In genomic region chr16:53848277-53848942, GRCh38 we compare ENCODE assay signal across 27 cellular contexts.
DNase-seq lines count a peak whose midpoint lies in the region; ATAC-seq and TF ChIP-seq lines count a peak whose summit lies in the region.
"Had no signal": no experiment of that assay in that cellular context is flagged by ENCODE, and none has a peak within 500 bp of the region (broad histone marks: within the 10 kb centered on the region; RNA-seq: fewer than 3 reads in every experiment).

No MANE protein-coding gene starts in this region.

- no peak overlapping the region for H3K23ac ChIP-seq in mesenchymal stem cell (ENCODE audit: low read length in 2 of 2)

- peaks cover 0 to 35% (median 9%) of the 10 kb centered on the region in 11 experiments; a peak in 5 of 22 replicates for H3K36me3 ChIP-seq in BLaER1 treated with 17β-estradiol and CSF1 and Interleukin-3, amounts not matched to agents 10 nM and 100 nM
- no peaks in the 10 kb centered on the region for H3K36me3 ChIP-seq in SK-N-MC (ENCODE audit: insufficient read depth, low read length)
- peaks cover 0 to 32% of the 10 kb centered on the region in 2 experiments for H3K36me3 ChIP-seq in mesenchymal stem cell (ENCODE audit: control insufficient read depth in 1 of 2, insufficient read depth in 2 of 2, low read depth in 1 of 2, low read length in 2 of 2)

- peaks cover 16 to 55% (median 44%) of the 10 kb centered on the region in 10 experiments for H3K4me1 ChIP-seq in BLaER1 treated with 17β-estradiol and CSF1 and Interleukin-3, amounts not matched to agents 10 nM and 100 nM
- no peaks in the 10 kb centered on the region for H3K4me1 ChIP-seq in mesenchymal stem cell (ENCODE audit: control insufficient read depth, insufficient read depth, low read depth, low read length)

- H2BK12ac ChIP-seq in mesenchymal stem cell (ENCODE audit: low read length in 2 of 2), result no peak overlapping the region

- POLR2A ChIA-PET in HEK293T (lab: Yijun Ruan, JAX), result interaction anchor here (0.8 kb wide), 1 partner anchor 11 kb away, joined by 4 read pairs; no protein-coding TSS in a partner anchor

- CTCF ChIA-PET in HEK293T (lab: Yijun Ruan, JAX), result no interaction called here

- no peak overlapping the region for H2AK5ac ChIP-seq in mesenchymal stem cell (ENCODE audit: low read length, severe bottlenecking)

- peaks cover 0 to 2% (median 0%) of the 10 kb centered on the region in 11 experiments; a peak in 1 of 22 replicates for H3K9me3 ChIP-seq in BLaER1 treated with 17β-estradiol and CSF1 and Interleukin-3, amounts not matched to agents 10 nM and 100 nM (replicated peaks in 1 of 11)
- H3K9me3 ChIP-seq in SK-N-MC (ENCODE audit: low read depth, low read length) (no peaks in the 10 kb centered on the region), mesenchymal stem cell (ENCODE audit: control insufficient read depth, low read length) (no peaks in the 10 kb centered on the region)
- H3K9me3 ChIP-seq: spleen, thoracic aorta had no signal

- H3K4me2 ChIP-seq in BLaER1 treated with 17β-estradiol and CSF1 and Interleukin-3, amounts not matched to agents 10 nM and 100 nM, result peak overlapping the region in 6 of 11 experiments; percentile 60 to 74 (median 63); a peak in 8 of 22 replicates
- no peak overlapping the region for H3K4me2 ChIP-seq in mesenchymal stem cell (ENCODE audit: low read length, poor library complexity, severe bottlenecking)

- no peak overlapping the region for H3K27ac ChIP-seq in BLaER1 treated with 17β-estradiol and CSF1 and Interleukin-3, amounts not matched to agents 10 nM and 100 nM
- H3K27ac ChIP-seq in SK-N-MC, result no peak overlapping the region
- H3K27ac ChIP-seq in mesenchymal stem cell (ENCODE audit: low read length, poor library complexity, severe bottlenecking), result no peak overlapping the region
- H3K27ac ChIP-seq: epithelial cell of prostate, spleen, thoracic aorta had no signal

- H3K14ac ChIP-seq in mesenchymal stem cell (ENCODE audit: low read length in 2 of 2), result no peak overlapping the region

- no peak overlapping the region for H4K91ac ChIP-seq in mesenchymal stem cell (ENCODE audit: low read length)

- H3K4me3 ChIP-seq in BLaER1 treated with 17β-estradiol and CSF1 and Interleukin-3, amounts not matched to agents 10 nM and 100 nM, result no peak overlapping the region
- H3K4me3 ChIP-seq in SK-N-MC (no peak overlapping the region), mesenchymal stem cell (ENCODE audit: insufficient read depth in 1 of 2, low read depth in 1 of 2, low read length in 2 of 2) (no peak overlapping the region)
- H3K4me3 ChIP-seq: GM12878, spleen, thoracic aorta had no signal

- H3K4ac ChIP-seq in mesenchymal stem cell (ENCODE audit: low read depth in 1 of 2, low read length in 2 of 2), result no peak overlapping the region

- H2BK15ac ChIP-seq in mesenchymal stem cell (ENCODE audit: low read depth, poor library complexity, severe bottlenecking), result no peak overlapping the region

- no peak overlapping the region for H2BK120ac ChIP-seq in mesenchymal stem cell (ENCODE audit: low read depth, low read length)

- no peak overlapping the region for H2AFZ ChIP-seq in mesenchymal stem cell (ENCODE audit: low read depth, low read length)

- H3K27me3 ChIP-seq in BLaER1 treated with 17β-estradiol and CSF1 and Interleukin-3, amounts not matched to agents 10 nM and 100 nM, result no peaks in the 10 kb centered on the region
- H3K27me3 ChIP-seq in mesenchymal stem cell (ENCODE audit: control insufficient read depth in 1 of 2, insufficient read depth in 1 of 2, low read length in 2 of 2), result no peaks in the 10 kb centered on the region
- H3K27me3 ChIP-seq: spleen had no signal

- no peak for ATAC-seq in GM18873 (IDR thresholded peaks at IDR 0.05; ENCODE audit: low FRiP score, unreplicated experiment)
- ATAC-seq: activated CD4-positive, alpha-beta T cell treated with anti-CD3 and anti-CD28 coated beads for 36 hours; GM12878 had no signal

- no peak overlapping the region for H2BK5ac ChIP-seq in mesenchymal stem cell (ENCODE audit: low read depth, low read length, poor library complexity, severe bottlenecking)

- 26% methylated on average over 3 of the region's 3 CpGs for WGBS in mesenchymal stem cell

- H4K20me1 ChIP-seq in BLaER1 treated with 17β-estradiol and CSF1 and Interleukin-3, amounts not matched to agents 10 nM and 100 nM, result no peaks in the 10 kb centered on the region

- H3K79me1 ChIP-seq in mesenchymal stem cell (replicated peaks; ENCODE audit: low read length, poor library complexity, severe bottlenecking), result no peaks in the 10 kb centered on the region

- H3K18ac ChIP-seq in mesenchymal stem cell (ENCODE audit: low read depth in 1 of 2, low read length in 2 of 2), result no peak overlapping the region

- DNase-seq in HEK293T (ENCODE audit: extremely low spot score), result no peak
- peak; percentile 28 for DNase-seq in SK-N-MC (ENCODE audit: low read depth, low spot score)
- DNase-seq in mesenchymal stem cell, result peak; percentile 22
- no peak for DNase-seq in inferior parietal cortex (ENCODE audit: extremely low spot score)
- DNase-seq in amniotic stem cell (lab: John Stamatoyannopoulos, UW), result no peak
- no peak for DNase-seq in DMS79 (lab: John Stamatoyannopoulos, UW)
- DNase-seq: activated CD4-positive, alpha-beta T cell treated with anti-CD3 and anti-CD28 coated beads for 36 hours; activated naive CD4-positive, alpha-beta T cell treated with anti-CD3 and anti-CD28 coated beads, Interleukin-2, amount 50 U/mL, for 16 hours; activated T-cell treated with anti-CD3 and anti-CD28 coated beads, Interleukin-2, amount 50 U/mL, for 48 hours; CD4-positive, alpha-beta memory T cell; DMS79 treated with DMSO at 0.1 percent for 48 hours; hippocampal formation; islet precursor cell; mammary epithelial cell; NCI-H1436 treated with DMSO at 0.1 percent for 48 hours; NCI-H82; occipital lobe; retina; Right ventricle myocardium superior; spleen; stimulated activated CD4-positive, alpha-beta T cell treated with anti-CD3 and anti-CD28 coated beads, Interleukin-4, amount 100 ng/mL, for 24 hours; stimulated activated naive CD4-positive, alpha-beta T cell treated with Interleukin-2 at 50 U/mL for 16 hours had no signal

- H3K9ac ChIP-seq in BLaER1 treated with 17β-estradiol and CSF1 and Interleukin-3, amounts not matched to agents 10 nM and 100 nM, result no peak overlapping the region
- H3K9ac ChIP-seq in SK-N-MC (ENCODE audit: insufficient read length) (no peak overlapping the region), mesenchymal stem cell (ENCODE audit: low read length) (no peak overlapping the region)

- no peak overlapping the region for H4K8ac ChIP-seq in mesenchymal stem cell (ENCODE audit: low read length)

TF ChIP-seq in HEK293T, 16 proteins besides CTCF, POLR2A, EP300 and RAD21:
- TF ChIP-seq ELF4 (IDR thresholded peaks at IDR 0.05) (no peak), L3MBTL2 (conservative IDR thresholded peaks at IDR 0.05) (no peak), PKNOX1 (IDR thresholded peaks at IDR 0.05) (peak; percentile 67), SP1 (IDR thresholded peaks at IDR 0.05) (no peak), SUZ12 (IDR thresholded peaks at IDR 0.05) (no peak)

Comparison
In these comparisons a context has a peak if more than half of its experiments do, and no peak if none do; other contexts are left out.
1. DNase-seq: peak in SK-N-MC (single experiment) and mesenchymal stem cell (single experiment); none in HEK293T (single experiment), inferior parietal cortex (single experiment), amniotic stem cell (single experiment) and DMS79 (single experiment).